In the genomic region with DNA sequence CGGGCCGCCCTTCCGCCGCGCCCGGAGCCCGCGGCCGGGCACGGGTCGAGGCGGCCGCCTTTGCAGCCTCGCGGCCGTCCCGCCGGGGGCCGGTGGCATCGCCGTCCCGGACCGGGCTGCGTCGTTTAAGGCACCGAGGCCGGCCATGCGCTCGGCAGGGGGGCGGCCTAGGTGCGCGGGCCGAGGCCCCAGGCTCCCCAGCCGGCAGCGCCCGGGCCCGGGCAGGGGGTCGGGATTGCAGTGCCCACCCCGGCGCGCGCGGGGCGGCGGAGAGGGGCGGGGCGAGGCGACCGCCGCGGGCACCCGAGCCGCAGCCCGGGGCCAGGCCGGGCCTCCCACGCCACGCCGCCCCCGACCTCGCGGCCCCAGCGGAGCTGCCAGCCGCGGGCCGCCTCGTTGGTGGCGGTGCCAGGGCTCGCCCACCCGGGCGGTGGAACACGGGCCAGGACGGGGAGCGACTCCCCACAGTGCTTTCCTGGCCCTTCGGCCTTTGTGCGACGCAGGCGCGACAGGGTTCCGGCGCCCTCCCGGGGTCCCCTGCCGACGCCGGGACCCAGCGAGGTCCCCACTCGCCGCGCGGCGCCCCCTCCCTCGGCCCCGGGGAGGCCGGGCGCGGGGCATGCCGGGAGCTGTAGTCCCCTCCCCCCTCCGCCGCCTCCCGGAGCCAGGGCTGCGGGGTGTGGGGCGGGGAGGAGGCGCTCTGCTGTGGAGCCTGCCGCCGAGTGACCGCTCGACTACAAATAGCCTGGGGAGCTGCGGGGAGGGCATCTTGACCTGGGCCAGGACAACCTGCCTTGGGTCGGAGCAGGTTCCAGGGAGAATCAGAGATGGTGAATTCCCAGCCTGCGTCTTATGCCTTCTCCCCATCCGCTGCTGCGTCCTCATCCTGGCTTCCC, we compare ENCODE assay signal across 2 cellular contexts.
TF ChIP-seq lines count a peak whose summit lies in the region.

No MANE protein-coding gene starts in this region.

TF ChIP-seq in GM23338, 12 proteins besides CTCF, POLR2A, EP300 and RAD21:
- TF ChIP-seq EZH2phosphoT487 (IDR thresholded peaks at IDR 0.05; ENCODE audit: unreplicated experiment) (no peak), EZH2 (IDR thresholded peaks at IDR 0.05; ENCODE audit: low read depth, unreplicated experiment) (no peak), POLR2AphosphoS5 (IDR thresholded peaks at IDR 0.05; ENCODE audit: low read depth) (no peak)
- TF ChIP-seq, protein P1, sequence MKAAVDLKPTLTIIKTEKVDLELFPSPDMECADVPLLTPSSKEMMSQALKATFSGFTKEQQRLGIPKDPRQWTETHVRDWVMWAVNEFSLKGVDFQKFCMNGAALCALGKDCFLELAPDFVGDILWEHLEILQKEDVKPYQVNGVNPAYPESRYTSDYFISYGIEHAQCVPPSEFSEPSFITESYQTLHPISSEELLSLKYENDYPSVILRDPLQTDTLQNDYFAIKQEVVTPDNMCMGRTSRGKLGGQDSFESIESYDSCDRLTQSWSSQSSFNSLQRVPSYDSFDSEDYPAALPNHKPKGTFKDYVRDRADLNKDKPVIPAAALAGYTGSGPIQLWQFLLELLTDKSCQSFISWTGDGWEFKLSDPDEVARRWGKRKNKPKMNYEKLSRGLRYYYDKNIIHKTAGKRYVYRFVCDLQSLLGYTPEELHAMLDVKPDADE (IDR thresholded peaks at IDR 0.05): peak; percentile 40; the same call in 1 of the 2 replicates
- TF ChIP-seq, protein P2, sequence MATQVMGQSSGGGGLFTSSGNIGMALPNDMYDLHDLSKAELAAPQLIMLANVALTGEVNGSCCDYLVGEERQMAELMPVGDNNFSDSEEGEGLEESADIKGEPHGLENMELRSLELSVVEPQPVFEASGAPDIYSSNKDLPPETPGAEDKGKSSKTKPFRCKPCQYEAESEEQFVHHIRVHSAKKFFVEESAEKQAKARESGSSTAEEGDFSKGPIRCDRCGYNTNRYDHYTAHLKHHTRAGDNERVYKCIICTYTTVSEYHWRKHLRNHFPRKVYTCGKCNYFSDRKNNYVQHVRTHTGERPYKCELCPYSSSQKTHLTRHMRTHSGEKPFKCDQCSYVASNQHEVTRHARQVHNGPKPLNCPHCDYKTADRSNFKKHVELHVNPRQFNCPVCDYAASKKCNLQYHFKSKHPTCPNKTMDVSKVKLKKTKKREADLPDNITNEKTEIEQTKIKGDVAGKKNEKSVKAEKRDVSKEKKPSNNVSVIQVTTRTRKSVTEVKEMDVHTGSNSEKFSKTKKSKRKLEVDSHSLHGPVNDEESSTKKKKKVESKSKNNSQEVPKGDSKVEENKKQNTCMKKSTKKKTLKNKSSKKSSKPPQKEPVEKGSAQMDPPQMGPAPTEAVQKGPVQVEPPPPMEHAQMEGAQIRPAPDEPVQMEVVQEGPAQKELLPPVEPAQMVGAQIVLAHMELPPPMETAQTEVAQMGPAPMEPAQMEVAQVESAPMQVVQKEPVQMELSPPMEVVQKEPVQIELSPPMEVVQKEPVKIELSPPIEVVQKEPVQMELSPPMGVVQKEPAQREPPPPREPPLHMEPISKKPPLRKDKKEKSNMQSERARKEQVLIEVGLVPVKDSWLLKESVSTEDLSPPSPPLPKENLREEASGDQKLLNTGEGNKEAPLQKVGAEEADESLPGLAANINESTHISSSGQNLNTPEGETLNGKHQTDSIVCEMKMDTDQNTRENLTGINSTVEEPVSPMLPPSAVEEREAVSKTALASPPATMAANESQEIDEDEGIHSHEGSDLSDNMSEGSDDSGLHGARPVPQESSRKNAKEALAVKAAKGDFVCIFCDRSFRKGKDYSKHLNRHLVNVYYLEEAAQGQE (IDR thresholded peaks at IDR 0.05; ENCODE audit: unreplicated experiment): no peak

TF ChIP-seq in K562, 482 proteins besides CTCF, POLR2A, EP300 and RAD21 (continues in another document):
- TF ChIP-seq, protein P3, sequence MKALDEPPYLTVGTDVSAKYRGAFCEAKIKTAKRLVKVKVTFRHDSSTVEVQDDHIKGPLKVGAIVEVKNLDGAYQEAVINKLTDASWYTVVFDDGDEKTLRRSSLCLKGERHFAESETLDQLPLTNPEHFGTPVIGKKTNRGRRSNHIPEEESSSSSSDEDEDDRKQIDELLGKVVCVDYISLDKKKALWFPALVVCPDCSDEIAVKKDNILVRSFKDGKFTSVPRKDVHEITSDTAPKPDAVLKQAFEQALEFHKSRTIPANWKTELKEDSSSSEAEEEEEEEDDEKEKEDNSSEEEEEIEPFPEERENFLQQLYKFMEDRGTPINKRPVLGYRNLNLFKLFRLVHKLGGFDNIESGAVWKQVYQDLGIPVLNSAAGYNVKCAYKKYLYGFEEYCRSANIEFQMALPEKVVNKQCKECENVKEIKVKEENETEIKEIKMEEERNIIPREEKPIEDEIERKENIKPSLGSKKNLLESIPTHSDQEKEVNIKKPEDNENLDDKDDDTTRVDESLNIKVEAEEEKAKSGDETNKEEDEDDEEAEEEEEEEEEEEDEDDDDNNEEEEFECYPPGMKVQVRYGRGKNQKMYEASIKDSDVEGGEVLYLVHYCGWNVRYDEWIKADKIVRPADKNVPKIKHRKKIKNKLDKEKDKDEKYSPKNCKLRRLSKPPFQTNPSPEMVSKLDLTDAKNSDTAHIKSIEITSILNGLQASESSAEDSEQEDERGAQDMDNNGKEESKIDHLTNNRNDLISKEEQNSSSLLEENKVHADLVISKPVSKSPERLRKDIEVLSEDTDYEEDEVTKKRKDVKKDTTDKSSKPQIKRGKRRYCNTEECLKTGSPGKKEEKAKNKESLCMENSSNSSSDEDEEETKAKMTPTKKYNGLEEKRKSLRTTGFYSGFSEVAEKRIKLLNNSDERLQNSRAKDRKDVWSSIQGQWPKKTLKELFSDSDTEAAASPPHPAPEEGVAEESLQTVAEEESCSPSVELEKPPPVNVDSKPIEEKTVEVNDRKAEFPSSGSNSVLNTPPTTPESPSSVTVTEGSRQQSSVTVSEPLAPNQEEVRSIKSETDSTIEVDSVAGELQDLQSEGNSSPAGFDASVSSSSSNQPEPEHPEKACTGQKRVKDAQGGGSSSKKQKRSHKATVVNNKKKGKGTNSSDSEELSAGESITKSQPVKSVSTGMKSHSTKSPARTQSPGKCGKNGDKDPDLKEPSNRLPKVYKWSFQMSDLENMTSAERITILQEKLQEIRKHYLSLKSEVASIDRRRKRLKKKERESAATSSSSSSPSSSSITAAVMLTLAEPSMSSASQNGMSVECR (CRISPR knock-in tag; IDR thresholded peaks at IDR 0.05): 0 out of 2 replicates have a peak, but pooled peaks have one; percentile 28
- peak; percentile 40 to 59; a peak in 1 of 4 replicates for TF ChIP-seq SIN3A (IDR thresholded peaks at IDR 0.05; ENCODE audit: borderline replicate concordance in 2 of 2, control insufficient read depth in 1 of 2, low read depth in 2 of 2, low read length in 2 of 2)
- TF ChIP-seq FUS (optimal IDR thresholded peaks at IDR 0.05; ENCODE audit: low read depth, low read length): peak; percentile 34
- 0 out of 2 replicates have a peak, but pooled peaks have one; percentile 40 for TF ChIP-seq HNRNPL (IDR thresholded peaks at IDR 0.05; ENCODE audit: low read depth, low read length)
- TF ChIP-seq ZNF311 (CRISPR knock-in tag; IDR thresholded peaks at IDR 0.05): no peak
- no peak for TF ChIP-seq PRPF4 (IDR thresholded peaks at IDR 0.05; ENCODE audit: insufficient read depth, low read depth, low read length, poor library complexity, severe bottlenecking)
- TF ChIP-seq ETV5 (CRISPR knock-in tag; IDR thresholded peaks at IDR 0.05; ENCODE audit: low read depth): 0 out of 2 replicates have a peak, but pooled peaks have one; percentile 33
- TF ChIP-seq, protein P4, sequence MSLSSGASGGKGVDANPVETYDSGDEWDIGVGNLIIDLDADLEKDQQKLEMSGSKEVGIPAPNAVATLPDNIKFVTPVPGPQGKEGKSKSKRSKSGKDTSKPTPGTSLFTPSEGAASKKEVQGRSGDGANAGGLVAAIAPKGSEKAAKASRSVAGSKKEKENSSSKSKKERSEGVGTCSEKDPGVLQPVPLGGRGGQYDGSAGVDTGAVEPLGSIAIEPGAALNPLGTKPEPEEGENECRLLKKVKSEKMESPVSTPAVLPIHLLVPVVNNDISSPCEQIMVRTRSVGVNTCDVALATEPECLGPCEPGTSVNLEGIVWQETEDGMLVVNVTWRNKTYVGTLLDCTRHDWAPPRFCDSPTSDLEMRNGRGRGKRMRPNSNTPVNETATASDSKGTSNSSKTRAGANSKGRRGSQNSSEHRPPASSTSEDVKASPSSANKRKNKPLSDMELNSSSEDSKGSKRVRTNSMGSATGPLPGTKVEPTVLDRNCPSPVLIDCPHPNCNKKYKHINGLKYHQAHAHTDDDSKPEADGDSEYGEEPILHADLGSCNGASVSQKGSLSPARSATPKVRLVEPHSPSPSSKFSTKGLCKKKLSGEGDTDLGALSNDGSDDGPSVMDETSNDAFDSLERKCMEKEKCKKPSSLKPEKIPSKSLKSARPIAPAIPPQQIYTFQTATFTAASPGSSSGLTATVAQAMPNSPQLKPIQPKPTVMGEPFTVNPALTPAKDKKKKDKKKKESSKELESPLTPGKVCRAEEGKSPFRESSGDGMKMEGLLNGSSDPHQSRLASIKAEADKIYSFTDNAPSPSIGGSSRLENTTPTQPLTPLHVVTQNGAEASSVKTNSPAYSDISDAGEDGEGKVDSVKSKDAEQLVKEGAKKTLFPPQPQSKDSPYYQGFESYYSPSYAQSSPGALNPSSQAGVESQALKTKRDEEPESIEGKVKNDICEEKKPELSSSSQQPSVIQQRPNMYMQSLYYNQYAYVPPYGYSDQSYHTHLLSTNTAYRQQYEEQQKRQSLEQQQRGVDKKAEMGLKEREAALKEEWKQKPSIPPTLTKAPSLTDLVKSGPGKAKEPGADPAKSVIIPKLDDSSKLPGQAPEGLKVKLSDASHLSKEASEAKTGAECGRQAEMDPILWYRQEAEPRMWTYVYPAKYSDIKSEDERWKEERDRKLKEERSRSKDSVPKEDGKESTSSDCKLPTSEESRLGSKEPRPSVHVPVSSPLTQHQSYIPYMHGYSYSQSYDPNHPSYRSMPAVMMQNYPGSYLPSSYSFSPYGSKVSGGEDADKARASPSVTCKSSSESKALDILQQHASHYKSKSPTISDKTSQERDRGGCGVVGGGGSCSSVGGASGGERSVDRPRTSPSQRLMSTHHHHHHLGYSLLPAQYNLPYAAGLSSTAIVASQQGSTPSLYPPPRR (CRISPR knock-in tag; IDR thresholded peaks at IDR 0.05; ENCODE audit: borderline replicate concordance): no peak
- TF ChIP-seq PTBP1 (IDR thresholded peaks at IDR 0.05; ENCODE audit: low read depth, low read length): no peak
- 0 out of 2 replicates have a peak, but pooled peaks have one; percentile 24 for TF ChIP-seq MTA3 (IDR thresholded peaks at IDR 0.05; ENCODE audit: borderline replicate concordance)
- TF ChIP-seq, protein P5, sequence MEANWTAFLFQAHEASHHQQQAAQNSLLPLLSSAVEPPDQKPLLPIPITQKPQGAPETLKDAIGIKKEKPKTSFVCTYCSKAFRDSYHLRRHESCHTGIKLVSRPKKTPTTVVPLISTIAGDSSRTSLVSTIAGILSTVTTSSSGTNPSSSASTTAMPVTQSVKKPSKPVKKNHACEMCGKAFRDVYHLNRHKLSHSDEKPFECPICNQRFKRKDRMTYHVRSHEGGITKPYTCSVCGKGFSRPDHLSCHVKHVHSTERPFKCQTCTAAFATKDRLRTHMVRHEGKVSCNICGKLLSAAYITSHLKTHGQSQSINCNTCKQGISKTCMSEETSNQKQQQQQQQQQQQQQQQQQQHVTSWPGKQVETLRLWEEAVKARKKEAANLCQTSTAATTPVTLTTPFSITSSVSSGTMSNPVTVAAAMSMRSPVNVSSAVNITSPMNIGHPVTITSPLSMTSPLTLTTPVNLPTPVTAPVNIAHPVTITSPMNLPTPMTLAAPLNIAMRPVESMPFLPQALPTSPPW (CRISPR knock-in tag; IDR thresholded peaks at IDR 0.05): peak; percentile 95
- TF ChIP-seq, protein P6, sequence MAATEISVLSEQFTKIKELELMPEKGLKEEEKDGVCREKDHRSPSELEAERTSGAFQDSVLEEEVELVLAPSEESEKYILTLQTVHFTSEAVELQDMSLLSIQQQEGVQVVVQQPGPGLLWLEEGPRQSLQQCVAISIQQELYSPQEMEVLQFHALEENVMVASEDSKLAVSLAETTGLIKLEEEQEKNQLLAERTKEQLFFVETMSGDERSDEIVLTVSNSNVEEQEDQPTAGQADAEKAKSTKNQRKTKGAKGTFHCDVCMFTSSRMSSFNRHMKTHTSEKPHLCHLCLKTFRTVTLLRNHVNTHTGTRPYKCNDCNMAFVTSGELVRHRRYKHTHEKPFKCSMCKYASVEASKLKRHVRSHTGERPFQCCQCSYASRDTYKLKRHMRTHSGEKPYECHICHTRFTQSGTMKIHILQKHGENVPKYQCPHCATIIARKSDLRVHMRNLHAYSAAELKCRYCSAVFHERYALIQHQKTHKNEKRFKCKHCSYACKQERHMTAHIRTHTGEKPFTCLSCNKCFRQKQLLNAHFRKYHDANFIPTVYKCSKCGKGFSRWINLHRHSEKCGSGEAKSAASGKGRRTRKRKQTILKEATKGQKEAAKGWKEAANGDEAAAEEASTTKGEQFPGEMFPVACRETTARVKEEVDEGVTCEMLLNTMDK (IDR thresholded peaks at IDR 0.05; ENCODE audit: borderline replicate concordance, insufficient read depth, low read depth, low read length, poor library complexity, severe bottlenecking): peak; percentile 14
- peak; percentile 57; the same call in 1 of the 2 replicates for TF ChIP-seq CHD2 (IDR thresholded peaks at IDR 0.05; ENCODE audit: low read depth, low read length)
- no peak for TF ChIP-seq EP400 (IDR thresholded peaks at IDR 0.05)
- TF ChIP-seq HCFC1 (IDR thresholded peaks at IDR 0.05; ENCODE audit: low read depth, low read length): peak; percentile 81
- TF ChIP-seq, protein P1 (conservative IDR thresholded peaks at IDR 0.05; ENCODE audit: control insufficient read depth, low read depth, low read length): 0 out of 2 replicates have a peak, but pooled peaks have one; percentile 62
- peak; percentile 11 to 18; a peak in 1 of 4 replicates for TF ChIP-seq SIX5 (IDR thresholded peaks at IDR 0.05; ENCODE audit: borderline replicate concordance in 1 of 2, insufficient read depth in 1 of 2, low read depth in 1 of 2, low read length in 2 of 2)
- no peak for TF ChIP-seq FOXM1 (IDR thresholded peaks at IDR 0.05; ENCODE audit: low read depth)
- no peak for TF ChIP-seq FOXM1 (CRISPR knock-in tag; IDR thresholded peaks at IDR 0.05; ENCODE audit: low read depth)
- TF ChIP-seq RBFOX2 (IDR thresholded peaks at IDR 0.05; ENCODE audit: low read depth, low read length): peak; percentile 63
- peak; percentile 91 to 96 for TF ChIP-seq MAZ (CRISPR knock-in tag; conservative IDR thresholded peaks at IDR 0.05 in 1 of 2, IDR thresholded peaks at IDR 0.05 in 1 of 2)
- peak; percentile 35 for TF ChIP-seq PCBP1 (IDR thresholded peaks at IDR 0.05; ENCODE audit: low read depth, low read length, poor library complexity, severe bottlenecking)
- TF ChIP-seq PHF8 (IDR thresholded peaks at IDR 0.05; ENCODE audit: borderline replicate concordance, low read length): peak; percentile 17; the same call in 1 of the 2 replicates
- TF ChIP-seq NR2C2 (CRISPR knock-in tag; IDR thresholded peaks at IDR 0.05): no peak
- TF ChIP-seq NR2C2 (tag; IDR thresholded peaks at IDR 0.05): peak; percentile 36; the same call in 1 of the 2 replicates
